In genomic region chr14:68014771-68015170, GRCh38 we compare ENCODE assay signal across 23 cellular contexts.
"Had no signal": no experiment of that assay in that cellular context is flagged by ENCODE, and none has a peak within 500 bp of the region (broad histone marks: within the 10 kb centered on the region; RNA-seq: fewer than 3 reads in every experiment).

No MANE protein-coding gene starts in this region.

- H3K27me3 ChIP-seq: Peyer's patch had no signal

- DNase-seq: activated CD4-positive, alpha-beta T cell treated with anti-CD3 and anti-CD28 coated beads for 4 hours; activated CD8-positive, alpha-beta memory T cell treated with anti-CD3 and anti-CD28 coated beads, Interleukin-2, amount 50 U/mL, for 4 hours; activated CD8-positive, alpha-beta T cell treated with anti-CD3 and anti-CD28 coated beads for 36 hours; activated gamma-delta T cell treated with Interleukin-2 at 50 U/mL for 16 hours; activated naive CD4-positive, alpha-beta T cell treated with anti-CD3 and anti-CD28 coated beads, Interleukin-2, amount 10 ng/mL, durations not matched to agents 7 days and 5 days; activated naive CD8-positive, alpha-beta T cell treated with anti-CD3 and anti-CD28 coated beads for 36 hours; activated T-cell treated with anti-CD3 and anti-CD28 coated beads, Interleukin-2, amount 50 U/mL, for 72 hours; caudate nucleus; Kasumi-1; KBM-7; NCI-H1092 treated with DMSO at 0.1 percent for 48 hours; NCI-H1417 treated with DMSO at 0.1 percent for 48 hours; NCI-H1694; NCI-H2029; NCI-H2107; NCI-H524 treated with DMSO at 0.1 percent for 48 hours; NCI-H774; NK-92 treated with Interleukin-12 subunit alpha and Interleukin-12 subunit beta, amount 100 ng/mL, for 24 hours; OCI-M1; Peyer's patch; Right ventricle myocardium superior had no signal

- H3K9me3 ChIP-seq: Peyer's patch had no signal

- H3K36me3 ChIP-seq: Peyer's patch had no signal

- H3K27ac ChIP-seq: Peyer's patch, RWPE1 had no signal

- ATAC-seq: activated CD4-positive, CD25-positive, alpha-beta regulatory T cell treated with anti-CD3 and anti-CD28 coated beads, Interleukin-2, amount 50 U/mL, for 24 hours; activated CD8-positive, alpha-beta T cell treated with anti-CD3 and anti-CD28 coated beads for 36 hours; activated T-cell treated with anti-CD3 and anti-CD28 coated beads, Interleukin-2, amount 50 U/mL, for 72 hours had no signal

- H3K4me3 ChIP-seq: Peyer's patch had no signal
